ENCODE assay signal across 2 cellular contexts in the genomic region with DNA sequence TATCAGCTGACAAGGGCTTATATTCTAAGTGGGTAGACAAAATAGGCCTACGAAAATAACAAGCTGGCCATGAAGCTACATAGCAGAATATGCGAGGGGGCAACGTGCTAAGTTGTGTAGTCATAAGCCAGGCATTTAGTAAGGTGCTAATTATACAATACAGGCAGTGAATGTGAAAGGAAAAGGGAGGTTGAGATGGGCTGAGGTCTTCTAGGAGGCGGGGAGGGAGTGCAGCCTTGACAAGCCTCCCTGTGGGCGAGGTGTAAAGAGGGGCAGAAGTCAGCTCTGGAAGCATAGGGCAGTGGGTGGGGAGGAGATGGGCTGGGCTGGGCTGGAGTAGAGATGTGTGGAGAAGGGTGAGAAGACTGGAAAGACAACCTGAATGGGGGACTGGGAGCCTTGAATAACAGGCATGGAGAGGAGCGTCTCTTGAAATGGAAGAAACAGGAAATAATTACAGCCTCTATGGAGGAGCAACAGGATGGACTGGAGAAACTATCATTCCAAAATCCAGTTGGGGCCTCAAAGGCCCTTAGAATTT.
TF ChIP-seq lines count a peak whose summit lies in the region.

No MANE protein-coding gene starts in this region.

TF ChIP-seq in SK-N-SH treated with all-trans-retinoic acid at 6 μM for 48 hours, 23 proteins besides CTCF, POLR2A, EP300 and RAD21:
- no peak for TF ChIP-seq SNAI2 (CRISPR knock-in tag; IDR thresholded peaks at IDR 0.05)
- no peak for TF ChIP-seq OSR1 (CRISPR knock-in tag; IDR thresholded peaks at IDR 0.05)
- TF ChIP-seq ZNF70 (CRISPR knock-in tag; IDR thresholded peaks at IDR 0.05): no peak
- no peak for TF ChIP-seq BACH2 (CRISPR knock-in tag; IDR thresholded peaks at IDR 0.05; ENCODE audit: borderline replicate concordance)
- no peak for TF ChIP-seq TOX (CRISPR knock-in tag; IDR thresholded peaks at IDR 0.05; ENCODE audit: borderline replicate concordance)
- TF ChIP-seq PPARA (CRISPR knock-in tag; IDR thresholded peaks at IDR 0.05; ENCODE audit: borderline replicate concordance): no peak
- TF ChIP-seq POU6F1 (CRISPR knock-in tag; IDR thresholded peaks at IDR 0.05; ENCODE audit: borderline replicate concordance, low read depth): no peak
- no peak for TF ChIP-seq ISL1 (CRISPR knock-in tag; IDR thresholded peaks at IDR 0.05)
- TF ChIP-seq ZNF565 (CRISPR knock-in tag; conservative IDR thresholded peaks at IDR 0.05; ENCODE audit: low read depth): no peak
- TF ChIP-seq, protein P1, sequence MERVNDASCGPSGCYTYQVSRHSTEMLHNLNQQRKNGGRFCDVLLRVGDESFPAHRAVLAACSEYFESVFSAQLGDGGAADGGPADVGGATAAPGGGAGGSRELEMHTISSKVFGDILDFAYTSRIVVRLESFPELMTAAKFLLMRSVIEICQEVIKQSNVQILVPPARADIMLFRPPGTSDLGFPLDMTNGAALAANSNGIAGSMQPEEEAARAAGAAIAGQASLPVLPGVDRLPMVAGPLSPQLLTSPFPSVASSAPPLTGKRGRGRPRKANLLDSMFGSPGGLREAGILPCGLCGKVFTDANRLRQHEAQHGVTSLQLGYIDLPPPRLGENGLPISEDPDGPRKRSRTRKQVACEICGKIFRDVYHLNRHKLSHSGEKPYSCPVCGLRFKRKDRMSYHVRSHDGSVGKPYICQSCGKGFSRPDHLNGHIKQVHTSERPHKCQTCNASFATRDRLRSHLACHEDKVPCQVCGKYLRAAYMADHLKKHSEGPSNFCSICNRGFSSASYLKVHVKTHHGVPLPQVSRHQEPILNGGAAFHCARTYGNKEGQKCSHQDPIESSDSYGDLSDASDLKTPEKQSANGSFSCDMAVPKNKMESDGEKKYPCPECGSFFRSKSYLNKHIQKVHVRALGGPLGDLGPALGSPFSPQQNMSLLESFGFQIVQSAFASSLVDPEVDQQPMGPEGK (CRISPR knock-in tag; IDR thresholded peaks at IDR 0.05; ENCODE audit: borderline replicate concordance): no peak
- no peak for TF ChIP-seq ESRRG (CRISPR knock-in tag; IDR thresholded peaks at IDR 0.05)
- no peak for TF ChIP-seq CSRNP3 (CRISPR knock-in tag; IDR thresholded peaks at IDR 0.05)
- TF ChIP-seq RARB (CRISPR knock-in tag; IDR thresholded peaks at IDR 0.05): no peak

TF ChIP-seq in HepG2, 621 proteins besides CTCF, POLR2A, EP300 and RAD21:
- TF ChIP-seq CC2D1A (CRISPR knock-in tag; IDR thresholded peaks at IDR 0.05) (no peak), JUND (CRISPR knock-in tag; IDR thresholded peaks at IDR 0.05) (no peak), ZNF691 (CRISPR knock-in tag; IDR thresholded peaks at IDR 0.05; ENCODE audit: borderline replicate concordance, low read depth) (no peak), ETV6 (CRISPR knock-in tag; conservative IDR thresholded peaks at IDR 0.05) (no peak), ZNF572 (CRISPR knock-in tag; IDR thresholded peaks at IDR 0.05) (no peak), TBX2 (CRISPR knock-in tag; IDR thresholded peaks at IDR 0.05; ENCODE audit: borderline replicate concordance) (no peak), HNRNPH1 (optimal IDR thresholded peaks at IDR 0.05; ENCODE audit: low read depth, low read length) (no peak), HOXA3 (CRISPR knock-in tag; IDR thresholded peaks at IDR 0.05) (no peak), ZKSCAN1 (IDR thresholded peaks at IDR 0.05; ENCODE audit: low read length) (no peak), ZNF556 (CRISPR knock-in tag; IDR thresholded peaks at IDR 0.05; ENCODE audit: borderline replicate concordance) (no peak), MTA3 (CRISPR knock-in tag; IDR thresholded peaks at IDR 0.05) (no peak), TMF1 (CRISPR knock-in tag; IDR thresholded peaks at IDR 0.05; ENCODE audit: low read depth) (no peak), ARID3A (IDR thresholded peaks at IDR 0.05; ENCODE audit: low read depth, low read length) (no peak), SMARCC2 (IDR thresholded peaks at IDR 0.05) (no peak)
- TF ChIP-seq, protein P2, sequence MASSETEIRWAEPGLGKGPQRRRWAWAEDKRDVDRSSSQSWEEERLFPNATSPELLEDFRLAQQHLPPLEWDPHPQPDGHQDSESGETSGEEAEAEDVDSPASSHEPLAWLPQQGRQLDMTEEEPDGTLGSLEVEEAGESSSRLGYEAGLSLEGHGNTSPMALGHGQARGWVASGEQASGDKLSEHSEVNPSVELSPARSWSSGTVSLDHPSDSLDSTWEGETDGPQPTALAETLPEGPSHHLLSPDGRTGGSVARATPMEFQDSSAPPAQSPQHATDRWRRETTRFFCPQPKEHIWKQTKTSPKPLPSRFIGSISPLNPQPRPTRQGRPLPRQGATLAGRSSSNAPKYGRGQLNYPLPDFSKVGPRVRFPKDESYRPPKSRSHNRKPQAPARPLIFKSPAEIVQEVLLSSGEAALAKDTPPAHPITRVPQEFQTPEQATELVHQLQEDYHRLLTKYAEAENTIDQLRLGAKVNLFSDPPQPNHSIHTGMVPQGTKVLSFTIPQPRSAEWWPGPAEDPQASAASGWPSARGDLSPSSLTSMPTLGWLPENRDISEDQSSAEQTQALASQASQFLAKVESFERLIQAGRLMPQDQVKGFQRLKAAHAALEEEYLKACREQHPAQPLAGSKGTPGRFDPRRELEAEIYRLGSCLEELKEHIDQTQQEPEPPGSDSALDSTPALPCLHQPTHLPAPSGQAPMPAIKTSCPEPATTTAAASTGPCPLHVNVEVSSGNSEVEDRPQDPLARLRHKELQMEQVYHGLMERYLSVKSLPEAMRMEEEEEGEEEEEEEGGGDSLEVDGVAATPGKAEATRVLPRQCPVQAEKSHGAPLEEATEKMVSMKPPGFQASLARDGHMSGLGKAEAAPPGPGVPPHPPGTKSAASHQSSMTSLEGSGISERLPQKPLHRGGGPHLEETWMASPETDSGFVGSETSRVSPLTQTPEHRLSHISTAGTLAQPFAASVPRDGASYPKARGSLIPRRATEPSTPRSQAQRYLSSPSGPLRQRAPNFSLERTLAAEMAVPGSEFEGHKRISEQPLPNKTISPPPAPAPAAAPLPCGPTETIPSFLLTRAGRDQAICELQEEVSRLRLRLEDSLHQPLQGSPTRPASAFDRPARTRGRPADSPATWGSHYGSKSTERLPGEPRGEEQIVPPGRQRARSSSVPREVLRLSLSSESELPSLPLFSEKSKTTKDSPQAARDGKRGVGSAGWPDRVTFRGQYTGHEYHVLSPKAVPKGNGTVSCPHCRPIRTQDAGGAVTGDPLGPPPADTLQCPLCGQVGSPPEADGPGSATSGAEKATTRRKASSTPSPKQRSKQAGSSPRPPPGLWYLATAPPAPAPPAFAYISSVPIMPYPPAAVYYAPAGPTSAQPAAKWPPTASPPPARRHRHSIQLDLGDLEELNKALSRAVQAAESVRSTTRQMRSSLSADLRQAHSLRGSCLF (CRISPR knock-in tag; IDR thresholded peaks at IDR 0.05; ENCODE audit: borderline replicate concordance): no peak
- TF ChIP-seq, protein P3, sequence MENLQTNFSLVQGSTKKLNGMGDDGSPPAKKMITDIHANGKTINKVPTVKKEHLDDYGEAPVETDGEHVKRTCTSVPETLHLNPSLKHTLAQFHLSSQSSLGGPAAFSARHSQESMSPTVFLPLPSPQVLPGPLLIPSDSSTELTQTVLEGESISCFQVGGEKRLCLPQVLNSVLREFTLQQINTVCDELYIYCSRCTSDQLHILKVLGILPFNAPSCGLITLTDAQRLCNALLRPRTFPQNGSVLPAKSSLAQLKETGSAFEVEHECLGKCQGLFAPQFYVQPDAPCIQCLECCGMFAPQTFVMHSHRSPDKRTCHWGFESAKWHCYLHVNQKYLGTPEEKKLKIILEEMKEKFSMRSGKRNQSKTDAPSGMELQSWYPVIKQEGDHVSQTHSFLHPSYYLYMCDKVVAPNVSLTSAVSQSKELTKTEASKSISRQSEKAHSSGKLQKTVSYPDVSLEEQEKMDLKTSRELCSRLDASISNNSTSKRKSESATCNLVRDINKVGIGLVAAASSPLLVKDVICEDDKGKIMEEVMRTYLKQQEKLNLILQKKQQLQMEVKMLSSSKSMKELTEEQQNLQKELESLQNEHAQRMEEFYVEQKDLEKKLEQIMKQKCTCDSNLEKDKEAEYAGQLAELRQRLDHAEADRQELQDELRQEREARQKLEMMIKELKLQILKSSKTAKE (CRISPR knock-in tag; IDR thresholded peaks at IDR 0.05; ENCODE audit: borderline replicate concordance): no peak
- TF ChIP-seq, protein P4, sequence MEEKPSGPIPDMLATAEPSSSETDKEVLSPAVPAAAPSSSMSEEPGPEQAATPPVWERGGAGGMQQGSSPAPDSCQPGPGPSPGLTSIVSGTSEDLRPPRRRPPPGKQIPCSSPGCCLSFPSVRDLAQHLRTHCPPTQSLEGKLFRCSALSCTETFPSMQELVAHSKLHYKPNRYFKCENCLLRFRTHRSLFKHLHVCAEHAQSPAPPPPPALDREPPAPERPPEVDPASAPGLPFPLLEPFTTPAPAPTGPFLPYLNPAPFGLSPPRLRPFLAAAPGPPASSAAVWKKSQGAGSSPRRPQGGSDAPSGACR (CRISPR knock-in tag; IDR thresholded peaks at IDR 0.05): no peak
- TF ChIP-seq, protein P5, sequence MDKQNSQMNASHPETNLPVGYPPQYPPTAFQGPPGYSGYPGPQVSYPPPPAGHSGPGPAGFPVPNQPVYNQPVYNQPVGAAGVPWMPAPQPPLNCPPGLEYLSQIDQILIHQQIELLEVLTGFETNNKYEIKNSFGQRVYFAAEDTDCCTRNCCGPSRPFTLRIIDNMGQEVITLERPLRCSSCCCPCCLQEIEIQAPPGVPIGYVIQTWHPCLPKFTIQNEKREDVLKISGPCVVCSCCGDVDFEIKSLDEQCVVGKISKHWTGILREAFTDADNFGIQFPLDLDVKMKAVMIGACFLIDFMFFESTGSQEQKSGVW (CRISPR knock-in tag; IDR thresholded peaks at IDR 0.05; ENCODE audit: borderline replicate concordance): no peak
TF ChIP-seq in HepG2: peak in this region for 0.
